ENCODE assay signal across 13 cellular contexts in genomic region chr5:10725636-10726035, GRCh38. TPM values are rescaled to one million over a fixed set of nuclear protein-coding genes. Genes with fewer than 3 reads are reported as not detected.
DNase-seq lines count a peak whose midpoint lies in the region; ATAC-seq and TF ChIP-seq lines count a peak whose summit lies in the region.
"Had no signal": no experiment of that assay in that cellular context is flagged by ENCODE, and none has a peak within 500 bp of the region (broad histone marks: within the 10 kb centered on the region; RNA-seq: fewer than 3 reads in every experiment).

No MANE protein-coding gene starts in this region.

- no peak overlapping the region for H3K9ac ChIP-seq in skeletal muscle tissue (ENCODE audit: low read depth in 1 of 3, low read length in 3 of 3)
- H3K9ac ChIP-seq: BLaER1 had no signal

- no peaks in the 10 kb centered on the region for H3K27me3 Mint-ChIP-seq in CD4-positive, CD25-positive, alpha-beta regulatory T cell
- H3K27me3 Mint-ChIP-seq: activated naive CD4-positive, alpha-beta T cell treated with anti-CD3 and anti-CD28 coated beads, Interleukin-2, amount 50 U/mL, for 24 hours had no signal

- TF ChIP-seq CTCF in foreskin keratinocyte (conservative IDR thresholded peaks at IDR 0.05): no peak

- no peak for DNase-seq in CD4-positive, CD25-positive, alpha-beta regulatory T cell
- DNase-seq in SJCRH30: no peak
- peak in 1 of 2 donors; percentile 62 for DNase-seq in foreskin keratinocyte
- DNase-seq: hippocampal formation, KG1 had no signal

- H3K36me3 ChIP-seq in CD4-positive, CD25-positive, alpha-beta regulatory T cell (ENCODE audit: control insufficient read depth, insufficient read depth, low read length): peaks cover 2% of the 10 kb centered on the region
- H3K36me3 ChIP-seq in SJCRH30 (no peaks in the 10 kb centered on the region), skeletal muscle tissue (ENCODE audit: control insufficient read depth in 3 of 3, insufficient read depth in 3 of 3, low read length in 3 of 3) (no peaks in the 10 kb centered on the region)

- no peaks in the 10 kb centered on the region for H3K27me3 ChIP-seq in CD4-positive, CD25-positive, alpha-beta regulatory T cell (ENCODE audit: control insufficient read depth, insufficient read depth, low read length)
- H3K27me3 ChIP-seq in SJCRH30 (no peaks in the 10 kb centered on the region), foreskin keratinocyte (no peaks in the 10 kb centered on the region), skeletal muscle tissue (ENCODE audit: control insufficient read depth in 3 of 3, insufficient read depth in 3 of 3, low read length in 3 of 3) (no peaks in the 10 kb centered on the region)
- H3K27me3 ChIP-seq: BLaER1 had no signal

- H3K9me3 Mint-ChIP-seq in CD4-positive, CD25-positive, alpha-beta regulatory T cell: peaks cover 0 to 4% (median 0%) of the 10 kb centered on the region in 7 donors
- H3K9me3 Mint-ChIP-seq: activated naive CD4-positive, alpha-beta T cell treated with anti-CD3 and anti-CD28 coated beads, Interleukin-2, amount 50 U/mL, for 24 hours had no signal

- H3K4me3 Mint-ChIP-seq in CD4-positive, CD25-positive, alpha-beta regulatory T cell: no peak overlapping the region
- H3K4me3 Mint-ChIP-seq: activated naive CD4-positive, alpha-beta T cell treated with anti-CD3 and anti-CD28 coated beads, Interleukin-2, amount 50 U/mL, for 24 hours; mesothelial cell of epicardium had no signal

- no peaks in the 10 kb centered on the region for H3K9me3 ChIP-seq in CD4-positive, CD25-positive, alpha-beta regulatory T cell (ENCODE audit: control insufficient read depth in 2 of 2, low read length in 2 of 2)
- no peaks in the 10 kb centered on the region for H3K9me3 ChIP-seq in SJCRH30 (replicated peaks)
- no peaks in the 10 kb centered on the region for H3K9me3 ChIP-seq in skeletal muscle tissue (ENCODE audit: control insufficient read depth in 3 of 3, low read length in 3 of 3)

- no peaks in the 10 kb centered on the region for H3K4me1 ChIP-seq in CD4-positive, CD25-positive, alpha-beta regulatory T cell (ENCODE audit: control insufficient read depth, insufficient read depth, low read length, poor library complexity, severe bottlenecking)
- H3K4me1 ChIP-seq in SJCRH30 (no peaks in the 10 kb centered on the region), foreskin keratinocyte (peaks cover 32% of the 10 kb centered on the region), skeletal muscle tissue (ENCODE audit: control insufficient read depth in 3 of 3, insufficient read depth in 3 of 3, low read length in 3 of 3) (peaks cover 8 to 22% (median 13%) of the 10 kb centered on the region in 3 donors)

- ATAC-seq in CD4-positive, CD25-positive, alpha-beta regulatory T cell (ENCODE audit: low read depth in 2 of 2): no peak
- ATAC-seq in foreskin keratinocyte (peak; percentile 29), HG02981 (IDR thresholded peaks at IDR 0.05; ENCODE audit: unreplicated experiment) (no peak), GM18867 (IDR thresholded peaks at IDR 0.05; ENCODE audit: unreplicated experiment) (no peak), HG03460 (IDR thresholded peaks at IDR 0.05; ENCODE audit: unreplicated experiment) (no peak), GM18502 (IDR thresholded peaks at IDR 0.05; ENCODE audit: poor library complexity, unreplicated experiment) (no peak)

- peak overlapping the region in 2 of 3 donors; percentile 33 to 78 for H3K27ac Mint-ChIP-seq in CD4-positive, CD25-positive, alpha-beta regulatory T cell
- H3K27ac Mint-ChIP-seq: activated naive CD4-positive, alpha-beta T cell treated with anti-CD3 and anti-CD28 coated beads, Interleukin-2, amount 50 U/mL, for 24 hours; mesothelial cell of epicardium had no signal

- H3K4me1 Mint-ChIP-seq in CD4-positive, CD25-positive, alpha-beta regulatory T cell: peaks cover 4 to 33% (median 9%) of the 10 kb centered on the region in 4 donors

- no peak overlapping the region for H3K4me3 ChIP-seq in CD4-positive, CD25-positive, alpha-beta regulatory T cell (ENCODE audit: low read depth, low read length)
- H3K4me3 ChIP-seq in SJCRH30 (no peak overlapping the region), skeletal muscle tissue (ENCODE audit: low read length in 3 of 3) (no peak overlapping the region)
- H3K4me3 ChIP-seq: BLaER1 had no signal

- no peak overlapping the region for H3K27ac ChIP-seq in CD4-positive, CD25-positive, alpha-beta regulatory T cell (ENCODE audit: insufficient read depth, low read length, poor library complexity, severe bottlenecking)
- peak overlapping the region; percentile 31 for H3K27ac ChIP-seq in SJCRH30
- H3K27ac ChIP-seq in foreskin keratinocyte: peak overlapping the region; percentile 66
- peak overlapping the region; percentile 55 for H3K27ac ChIP-seq in skeletal muscle tissue (ENCODE audit: low read depth, low read length)
- H3K27ac ChIP-seq: BLaER1 had no signal

- H3K36me3 Mint-ChIP-seq in CD4-positive, CD25-positive, alpha-beta regulatory T cell: peaks cover 27% of the 10 kb centered on the region

RNA-seq across cellular contexts. Expression of gene DAP, which starts 35.4 kb away (rescaled TPM):
- total RNA-seq in CD4-positive, CD25-positive, alpha-beta regulatory T cell: 39.8 TPM
- 10 to 100 TPM; 50.1 to 64.2 (median 54.7) TPM for polyA plus RNA-seq in CD4-positive, CD25-positive, alpha-beta regulatory T cell
- total RNA-seq in SJCRH30 (2014; rRNA removed; shearing (Covaris generic)): 10.0 and 10.8 TPM in 2 replicates
- total RNA-seq in foreskin keratinocyte: 83.5 and 93.9 TPM in 2 replicates
- 106 and 112 TPM in 2 replicates for polyA plus RNA-seq in foreskin keratinocyte
- total RNA-seq in skeletal muscle tissue: 18.3 TPM
